ENCODE assay signal across 8 cellular contexts in genomic region chr16:25109643-25110042, GRCh38. TPM values are rescaled to one million over a fixed set of nuclear protein-coding genes. Genes with fewer than 3 reads are reported as not detected.
DNase-seq lines count a peak whose midpoint lies in the region; ATAC-seq, FAIRE-seq and TF ChIP-seq lines count a peak whose summit lies in the region.

No MANE protein-coding gene starts in this region.

- WGBS in K562 (ENCODE audit: insufficient coverage, low coverage, missing lambda C conversion rate) = 37% methylated on average over 4 of the region's 4 CpGs
- WGBS in lung, 2 donors = 48 to 69% methylated on average over 4 of the region's 4 CpGs

- ATAC-seq in K562 = no peak
- no peak for ATAC-seq in lung (ENCODE audit: insufficient read depth, low FRiP score)
- ATAC-seq in GM21381 (IDR thresholded peaks at IDR 0.05; ENCODE audit: unreplicated experiment) = no peak
- ATAC-seq in HG02981 (IDR thresholded peaks at IDR 0.05; ENCODE audit: unreplicated experiment) = no peak

- H3K9ac ChIP-seq in Karpas-422 (ENCODE audit: low read length) (peak overlapping the region; percentile 80), K562 (ENCODE audit: insufficient read depth in 1 of 2, low read depth in 2 of 2, low read length in 2 of 2) (peak overlapping the region; percentile 47 to 93; a peak in 3 of 4 replicates)

- H3K27ac ChIP-seq in Karpas-422 (ENCODE audit: low read length) = peak overlapping the region; percentile 75
- peak overlapping the region; percentile 38; the same call in 2 of the 3 replicates for H3K27ac ChIP-seq in K562 (ENCODE audit: extremely low read depth, low read depth, low read length)
- peak overlapping the region in 1 of 2 donors; percentile 95 for H3K27ac ChIP-seq in lung (ENCODE audit: low read depth in 1 of 2, low read length in 1 of 2)

- H3K9me3 ChIP-seq in Karpas-422 (ENCODE audit: low read length) (no peaks in the 10 kb centered on the region), K562 (replicated peaks; ENCODE audit: control insufficient read depth, insufficient read depth, low read depth, low read length) (no peaks in the 10 kb centered on the region), lung (ENCODE audit: control insufficient read depth in 2 of 2, insufficient read depth in 1 of 2, low read length in 1 of 2) (no peaks in the 10 kb centered on the region)

- peak overlapping the region; percentile 91 for H3K4me2 ChIP-seq in Karpas-422 (ENCODE audit: low read depth, low read length, poor library complexity, severe bottlenecking)
- peak overlapping the region; percentile 49 for H3K4me2 ChIP-seq in K562 (ENCODE audit: insufficient read depth, low read length)

- H2AFZ ChIP-seq in Karpas-422 (ENCODE audit: low read length) (no peak overlapping the region), K562 (ENCODE audit: low read depth, low read length) (0 out of 2 replicates have a peak overlapping the region, but pooled peaks have one; percentile 4)

- intact Hi-C loops in K562 (cut with micrococcal nuclease) = loop anchor here (5.0 kb wide), 1 partner anchor 202 kb away; no protein-coding TSS in a partner anchor

- no peaks in the 10 kb centered on the region for H3K9me2 ChIP-seq in Karpas-422 (replicated peaks; ENCODE audit: insufficient read depth, low read length)

- H3K4me1 ChIP-seq in Karpas-422 (ENCODE audit: low read length) (peaks cover 39% of the 10 kb centered on the region), K562 (replicated peaks in 1 of 2; ENCODE audit: control insufficient read depth in 2 of 2, insufficient read depth in 2 of 2, low read length in 2 of 2) (peaks cover 17 to 26% of the 10 kb centered on the region in 2 experiments), lung (ENCODE audit: control insufficient read depth in 2 of 2, insufficient read depth in 2 of 2, low read length in 2 of 2) (peaks cover 4 to 9% of the 10 kb centered on the region in 2 donors)

- no peak overlapping the region for H3K4me3 ChIP-seq in BJ (ENCODE audit: low read depth, low read length)
- H3K4me3 ChIP-seq in Karpas-422 (ENCODE audit: low read length) = peak overlapping the region; percentile 92
- H3K4me3 ChIP-seq in K562 = no peak overlapping the region
- H3K4me3 ChIP-seq in lung = no peak overlapping the region

- TF ChIP-seq CTCF in BJ (IDR thresholded peaks at IDR 0.05; ENCODE audit: insufficient read depth, low read depth, low read length) = no peak
- no peak for TF ChIP-seq CTCF in K562 (IDR thresholded peaks at IDR 0.05 in 2 of 3, conservative IDR thresholded peaks at IDR 0.05 in 1 of 3; ENCODE audit: insufficient read depth in 2 of 3, low read depth in 1 of 3, low read length in 3 of 3)
- TF ChIP-seq CTCF in lung (IDR thresholded peaks at IDR 0.05; ENCODE audit: control extremely low read depth, extremely low read depth) = no peak

- H3K9me1 ChIP-seq in K562 (ENCODE audit: control insufficient read depth, insufficient read depth, low read length) = no peaks in the 10 kb centered on the region

- FAIRE-seq in K562 (lab: Jason Lieb, UNC) = peak; percentile 59

- in situ Hi-C loops in K562 (cut with MboI) = loop anchor here (10.0 kb wide), 1 partner anchor 205 kb away; no protein-coding TSS in a partner anchor

- no TSS peak for BruUV-seq in K562 (replicated peaks; lab: Mats Ljungman, UMichigan)

- POLR2A ChIA-PET in BJ (lab: Charles Lee) (interaction anchor here (0.6 kb wide), 1 partner anchor 115 kb away, joined by 3 read pairs; no protein-coding TSS in a partner anchor), K562 (lab: Yijun Ruan, JAX) (interaction anchor here (0.6 to 1.4 kb wide), 4 partner anchors 8 to 224 kb away, joined by 3 to 4 read pairs (median 3); no protein-coding TSS in a partner anchor)

- peak; percentile 71 for DNase-seq in BJ (ENCODE audit: low read depth)
- DNase-seq in Karpas-422 = no peak
- DNase-seq in K562 (ENCODE audit: extremely low read depth in 1 of 4, low spot score in 3 of 4) = peak in 2 of 4 experiments; percentile 27 to 74
- peak; percentile 48 for DNase-seq in lung (ENCODE audit: low spot score)
- no peak for DNase-seq in cerebellar nuclear complex (lab: John Stamatoyannopoulos, UW)
- no peak for DNase-seq in NCI-H1436 (lab: John Stamatoyannopoulos, UW)

- no peaks in the 10 kb centered on the region; the same call in 1 of the 2 replicates for H3K36me3 ChIP-seq in BJ (ENCODE audit: control insufficient read depth, insufficient read depth, low read length)
- H3K36me3 ChIP-seq in Karpas-422 (ENCODE audit: insufficient read depth, low read length) = no peaks in the 10 kb centered on the region
- no peaks in the 10 kb centered on the region for H3K36me3 ChIP-seq in K562 (ENCODE audit: control insufficient read depth, insufficient read depth, low read length)
- H3K36me3 ChIP-seq in lung (ENCODE audit: control insufficient read depth in 2 of 2, insufficient read depth in 2 of 2, low read length in 2 of 2) = no peaks in the 10 kb centered on the region

- H4K20me1 ChIP-seq in Karpas-422 (ENCODE audit: insufficient read depth, low read depth, low read length) = no peaks in the 10 kb centered on the region
- H4K20me1 ChIP-seq in K562 (replicated peaks; ENCODE audit: control insufficient read depth, insufficient read depth, low read length) = no peaks in the 10 kb centered on the region

- CTCF ChIA-PET in BJ (lab: Yijun Ruan, JAX) (interaction anchor here (0.9 to 1.3 kb wide), 5 partner anchors 26 to 124 kb away, joined by 3 to 5 read pairs (median 3); no protein-coding TSS in a partner anchor), K562 (lab: Yijun Ruan, JAX; ENCODE audit: low intra/inter-chr PET ratio) (no interaction called here)

- no peak for TF ChIP-seq POLR2A in K562 (conservative IDR thresholded peaks at IDR 0.05)

- H3K79me2 ChIP-seq in Karpas-422 (ENCODE audit: low read length) = peaks cover 47% of the 10 kb centered on the region
- peaks cover 35% of the 10 kb centered on the region for H3K79me2 ChIP-seq in K562 (ENCODE audit: control insufficient read depth, insufficient read depth, low read length)

- TF ChIP-seq EP300 in K562 (IDR thresholded peaks at IDR 0.05; ENCODE audit: low read length) = no peak

- no peaks in the 10 kb centered on the region for H3K27me3 ChIP-seq in BJ (ENCODE audit: control insufficient read depth, insufficient read depth, low read length)
- H3K27me3 ChIP-seq in Karpas-422 (ENCODE audit: low read length) = no peaks in the 10 kb centered on the region
- H3K27me3 ChIP-seq in K562 (ENCODE audit: control insufficient read depth in 2 of 2, insufficient read depth in 2 of 2, low read length in 2 of 2) = no peaks in the 10 kb centered on the region
- no peaks in the 10 kb centered on the region for H3K27me3 ChIP-seq in lung (ENCODE audit: control insufficient read depth, insufficient read depth)

- TF ChIP-seq RAD21 in K562 (CRISPR knock-in tag; conservative IDR thresholded peaks at IDR 0.05 in 1 of 2, IDR thresholded peaks at IDR 0.05 in 1 of 2) = no peak

TF ChIP-seq in K562, 482 proteins besides CTCF, POLR2A, EP300 and RAD21 (continues in another document):
- TF ChIP-seq BRF1 (IDR thresholded peaks at IDR 0.05; ENCODE audit: borderline replicate concordance, extremely low read depth, insufficient read length) (no peak), LARP7 (IDR thresholded peaks at IDR 0.05) (no peak), CEBPG (CRISPR knock-in tag; IDR thresholded peaks at IDR 0.05) (0 out of 2 replicates have a peak, but pooled peaks have one; percentile 15), CEBPG (tag; conservative IDR thresholded peaks at IDR 0.05 in 1 of 2, IDR thresholded peaks at IDR 0.05 in 1 of 2) (no peak), XRCC3 (IDR thresholded peaks at IDR 0.05) (no peak), ARID1B (IDR thresholded peaks at IDR 0.05) (0 out of 2 replicates have a peak, but pooled peaks have one; percentile 7), CXXC5 (CRISPR knock-in tag; IDR thresholded peaks at IDR 0.05) (no peak), JUND (IDR thresholded peaks at IDR 0.05; ENCODE audit: borderline replicate concordance, low read depth, low read length) (peak; percentile 11; the same call in 1 of the 2 replicates), JUND (tag; IDR thresholded peaks at IDR 0.05; ENCODE audit: borderline replicate concordance, low read depth, low read length) (no peak), NFIC (IDR thresholded peaks at IDR 0.05) (peak; percentile 89), MCM7 (IDR thresholded peaks at IDR 0.05) (no peak), CEBPB (tag; IDR thresholded peaks at IDR 0.05) (peak; percentile 68), ZKSCAN3 (CRISPR knock-in tag; IDR thresholded peaks at IDR 0.05) (no peak), FOSL1 (tag; conservative IDR thresholded peaks at IDR 0.05) (peak; percentile 22; the same call in 1 of the 2 replicates), RBM39 (optimal IDR thresholded peaks at IDR 0.05; ENCODE audit: low read depth, low read length) (no peak), CREB1 (IDR thresholded peaks at IDR 0.05) (no peak), CREB1 (CRISPR knock-in tag; IDR thresholded peaks at IDR 0.05) (no peak)

RNA-seq across cellular contexts. Expression of gene LCMT1, which starts 1.9 kb away (rescaled TPM):
- 32.2 and 39.6 TPM in 2 replicates for polyA plus RNA-seq in BJ (2011; rRNA removed)
- polyA minus RNA-seq in BJ (2011; rRNA and poly(A)+ RNA removed) = 25.0 and 34.3 TPM in 2 replicates
- 29.1 and 31.5 TPM in 2 replicates for total RNA-seq in Karpas-422 (2014; rRNA removed; shearing (Covaris generic); ENCODE audit: low replicate concordance)
- 33.7 and 47.4 TPM in 2 replicates for total RNA-seq in K562 (2011; cell fraction: chromatin; rRNA removed; ENCODE audit: low replicate concordance)
- 26.7 and 33.5 TPM in 2 replicates for total RNA-seq in K562 (2011; cell fraction: nucleolus; rRNA removed)
- 36.5 and 39.2 TPM in 2 replicates for total RNA-seq in K562 (2011; cell fraction: nucleoplasm; rRNA removed)
- 26.2 and 32.3 TPM in 2 replicates for total RNA-seq in K562 (2014; rRNA removed)
- 20.0 and 21.4 TPM in 2 replicates for total RNA-seq in K562 (2014; rRNA removed; fragmentation: Illumina TruSeq; extraction: Trizol)
- 20.8 and 21.7 TPM in 2 replicates for total RNA-seq in K562 (2015; rRNA removed; fragmentation: Illumina TruSeq; extraction: Trizol)
- 35.3 and 42.8 TPM in 2 replicates for total RNA-seq in K562 (2021)
- polyA plus RNA-seq in K562 (2011; rRNA removed) = 29.6 and 31.2 TPM in 2 replicates
- polyA plus RNA-seq in K562 (2011; cell fraction: cytosol; rRNA removed) = 15.3 and 25.4 TPM in 2 replicates
- 20.8 and 22.0 TPM in 2 replicates for polyA plus RNA-seq in K562 (2011; cell fraction: nucleus; rRNA removed)
- polyA plus RNA-seq in K562 (2012) = 41.7 and 44.4 TPM in 2 replicates
- polyA plus RNA-seq in K562 (2014; fragmentation: Illumina TruSeq; extraction: Trizol) = 32.5 and 42.0 TPM in 2 replicates
- polyA plus RNA-seq in K562 (2014; fragmentation: Nextera tagmentation; extraction: Ambion mirVana) = 10 to 100 TPM; 34.2 to 42.8 TPM
- polyA plus RNA-seq in K562 (2014; rRNA removed) = 22.3 and 22.9 TPM in 2 replicates
- 49.2 and 53.4 TPM in 2 replicates for polyA minus RNA-seq in K562 (2011; rRNA and poly(A)+ RNA removed)
- 19.9 and 24.8 TPM in 2 replicates for polyA minus RNA-seq in K562 (2011; cell fraction: cytosol; rRNA and poly(A)+ RNA removed)
- 11.2 and 25.0 TPM in 2 replicates for polyA minus RNA-seq in K562 (2011; cell fraction: nucleus; rRNA and poly(A)+ RNA removed)
- 10 to 100 TPM; 31.7 to 34.8 TPM for total RNA-seq in lung
- polyA plus RNA-seq in lung = 10 to 100 TPM; 21.0 to 30.3 TPM

Comparison
In these comparisons a context has a peak if more than half of its experiments do, and no peak if none do; other contexts are left out.
1. DNase-seq: peak in BJ (single experiment) and lung (single experiment); none in Karpas-422 (single experiment), cerebellar nuclear complex (0 of 2) and NCI-H1436 (single experiment).